8 cellular contexts compared by ENCODE assay signal in genomic region chr17:62967111-62967449, GRCh38. TPM values are rescaled to one million over a fixed set of nuclear protein-coding genes. Genes with fewer than 3 reads are reported as not detected.
A peak's percentile ranks its signal among the peaks of the same experiment; 100 is the strongest.
DNase-seq lines count a peak whose midpoint lies in the region; ATAC-seq and TF ChIP-seq lines count a peak whose summit lies in the region.

No MANE protein-coding gene starts in this region.

- no peak for TF ChIP-seq EP300 in sigmoid colon (IDR thresholded peaks at IDR 0.05)

- intact Hi-C loops in sigmoid colon (cut with DNase I): loop anchor here (5.0 to 10.0 kb wide), 2 partner anchors 440 to 902 kb away; partner anchors contain the start of gene MED13

- WGBS in sigmoid colon, 2 donors: 3 to 4% methylated on average over 7 of the region's 7 CpGs

- no peak for TF ChIP-seq POLR2A in sigmoid colon (IDR thresholded peaks at IDR 0.05)

- no peak for TF ChIP-seq CTCF in GM12865 (IDR thresholded peaks at IDR 0.05; ENCODE audit: insufficient read depth, low read depth, low read length, missing control alignments)
- TF ChIP-seq CTCF in VCaP (conservative IDR thresholded peaks at IDR 0.05): no peak
- TF ChIP-seq CTCF in foreskin fibroblast (IDR thresholded peaks at IDR 0.05; ENCODE audit: low read depth, low read length): no peak
- no peak for TF ChIP-seq CTCF in sigmoid colon (IDR thresholded peaks at IDR 0.05)

- H3K4me1 ChIP-seq in sigmoid colon: peaks cover 0 to 22% (median 14%) of the 10 kb centered on the region in 4 donors

- H3K27ac ChIP-seq in VCaP: peak overlapping the region; percentile 79; the same call in 1 of the 2 replicates
- peak overlapping the region in 3 of 4 donors; percentile 86 to 90 (median 90) for H3K27ac ChIP-seq in sigmoid colon

- ATAC-seq in HG03378 (IDR thresholded peaks at IDR 0.05; ENCODE audit: unreplicated experiment): no peak

- H3K27me3 ChIP-seq in sigmoid colon: no peaks in the 10 kb centered on the region

- no peaks in the 10 kb centered on the region for H3K9me3 ChIP-seq in sigmoid colon

- H3K36me3 ChIP-seq in sigmoid colon: no peaks in the 10 kb centered on the region

- H3K4me3 ChIP-seq in GM12865 (ENCODE audit: low read depth, low read length) (peak overlapping the region; percentile 66), foreskin fibroblast (ENCODE audit: low read depth in 1 of 2, low read length in 2 of 2) (peak overlapping the region; percentile 77 to 85), sigmoid colon (peak overlapping the region; percentile 84 to 93 (median 90))

- DNase-seq in GM12865 (ENCODE audit: low read depth) (no peak), foreskin fibroblast (no peak), sigmoid colon (no peak), glomerular visceral epithelial cell (ENCODE audit: extremely low spot score) (no peak), NCI-H2029 treated with DMSO at 0.1 percent for 48 hours (lab: John Stamatoyannopoulos, UW) (no peak)
- no peak for DNase-seq in stimulated activated naive CD4-positive, alpha-beta T cell (lab: John Stamatoyannopoulos, UW)

RNA-seq across cellular contexts. Expression of gene TANC2, which starts 1.0 kb away (rescaled TPM):
- 10 to 100 TPM in 3 of 4 donors, 1 to 10 TPM in 1; 9.2 to 20.8 (median 14.7) TPM for total RNA-seq in sigmoid colon
- 1 to 10 TPM in 2 of 3 donors, under 1 TPM in 1; 0.92 to 4.8 (median 4.7) TPM for polyA plus RNA-seq in sigmoid colon
